In genomic region chr6:107315116-107315515, GRCh38 we compare ENCODE assay signal across 19 cellular contexts.
"Had no signal": no experiment of that assay in that cellular context is flagged by ENCODE, and none has a peak within 500 bp of the region (broad histone marks: within the 10 kb centered on the region; RNA-seq: fewer than 3 reads in every experiment).

No MANE protein-coding gene starts in this region.

- H3K4me3 ChIP-seq: coronary artery, heart left ventricle, sigmoid colon, skin epidermis, testis, transverse colon had no signal

- H3K9me3 ChIP-seq: heart left ventricle, neutrophil, sigmoid colon, testis, transverse colon had no signal

- H3K9me3 Mint-ChIP-seq: endodermal cell; naive thymus-derived CD4-positive, alpha-beta T cell; nephron progenitor cell; stimulated activated naive B cell treated with anti-CD40 and anti-IgM and Interleukin-4, amounts not matched to agents 10 μg/mL and 1 μg/mL and 100 μg/mL, for 72 hours; stimulated activated naive CD8-positive, alpha-beta T cell treated with anti-CD3 and anti-CD28 coated beads, Interleukin-15, amount 100 ng/mL, for 72 hours had no signal

- H3K4me3 Mint-ChIP-seq: endodermal cell; naive thymus-derived CD4-positive, alpha-beta T cell; nephron progenitor cell; stimulated activated naive B cell treated with anti-CD40 and anti-IgM and Interleukin-4, amounts not matched to agents 10 μg/mL and 1 μg/mL and 100 μg/mL, for 72 hours; stimulated activated naive CD8-positive, alpha-beta T cell treated with anti-CD3 and anti-CD28 coated beads, Interleukin-15, amount 100 ng/mL, for 72 hours had no signal

- H3K4me1 Mint-ChIP-seq: stimulated activated naive CD8-positive, alpha-beta T cell treated with anti-CD3 and anti-CD28 coated beads, Interleukin-15, amount 100 ng/mL, for 72 hours had no signal

- DNase-seq: effector CD4-positive, alpha-beta T cell; endodermal cell; erythroblast; heart left ventricle; hippocampal formation; kidney glomerular epithelial cell; naive thymus-derived CD4-positive, alpha-beta T cell; nephron progenitor cell; posterior cingulate gyrus; sigmoid colon; stimulated activated CD4-positive, alpha-beta T cell treated with anti-CD3 and anti-CD28 coated beads, Interleukin-2, amount 100 ng/mL, for 24 hours; stimulated activated CD4-positive, alpha-beta T cell treated with anti-CD3 and anti-CD28 coated beads, Interleukin-4, amount 100 ng/mL, for 4 hours; stimulated activated naive B cell treated with anti-CD40 and anti-IgM and Interleukin-4, amounts not matched to agents 10 μg/mL and 1 μg/mL and 100 μg/mL, for 72 hours; stimulated activated naive CD8-positive, alpha-beta T cell treated with anti-CD3 and anti-CD28 coated beads, Interleukin-15, amount 100 ng/mL, for 72 hours; testis; transverse colon had no signal

- H3K27ac ChIP-seq: coronary artery, heart left ventricle, neutrophil, sigmoid colon, skin epidermis, testis, transverse colon had no signal

- H3K4me1 ChIP-seq: testis, transverse colon had no signal

- H3K27ac Mint-ChIP-seq: endodermal cell; naive thymus-derived CD4-positive, alpha-beta T cell; stimulated activated naive B cell treated with anti-CD40 and anti-IgM and Interleukin-4, amounts not matched to agents 10 μg/mL and 1 μg/mL and 100 μg/mL, for 72 hours; stimulated activated naive CD8-positive, alpha-beta T cell treated with anti-CD3 and anti-CD28 coated beads, Interleukin-15, amount 100 ng/mL, for 72 hours had no signal

- H3K27me3 Mint-ChIP-seq: naive thymus-derived CD4-positive, alpha-beta T cell; stimulated activated naive B cell treated with anti-CD40 and anti-IgM and Interleukin-4, amounts not matched to agents 10 μg/mL and 1 μg/mL and 100 μg/mL, for 72 hours; stimulated activated naive CD8-positive, alpha-beta T cell treated with anti-CD3 and anti-CD28 coated beads, Interleukin-15, amount 100 ng/mL, for 72 hours had no signal

- H3K36me3 ChIP-seq: heart left ventricle, neutrophil, sigmoid colon, transverse colon had no signal

- ATAC-seq: heart left ventricle; naive thymus-derived CD4-positive, alpha-beta T cell; stimulated activated naive B cell treated with anti-CD40 and anti-IgM and Interleukin-4, amounts not matched to agents 10 μg/mL and 1 μg/mL and 100 μg/mL, for 72 hours; stimulated activated naive CD8-positive, alpha-beta T cell treated with anti-CD3 and anti-CD28 coated beads, Interleukin-15, amount 100 ng/mL, for 72 hours had no signal

- H3K27me3 ChIP-seq: heart left ventricle, neutrophil, sigmoid colon, testis, transverse colon had no signal
